In the genomic region with DNA sequence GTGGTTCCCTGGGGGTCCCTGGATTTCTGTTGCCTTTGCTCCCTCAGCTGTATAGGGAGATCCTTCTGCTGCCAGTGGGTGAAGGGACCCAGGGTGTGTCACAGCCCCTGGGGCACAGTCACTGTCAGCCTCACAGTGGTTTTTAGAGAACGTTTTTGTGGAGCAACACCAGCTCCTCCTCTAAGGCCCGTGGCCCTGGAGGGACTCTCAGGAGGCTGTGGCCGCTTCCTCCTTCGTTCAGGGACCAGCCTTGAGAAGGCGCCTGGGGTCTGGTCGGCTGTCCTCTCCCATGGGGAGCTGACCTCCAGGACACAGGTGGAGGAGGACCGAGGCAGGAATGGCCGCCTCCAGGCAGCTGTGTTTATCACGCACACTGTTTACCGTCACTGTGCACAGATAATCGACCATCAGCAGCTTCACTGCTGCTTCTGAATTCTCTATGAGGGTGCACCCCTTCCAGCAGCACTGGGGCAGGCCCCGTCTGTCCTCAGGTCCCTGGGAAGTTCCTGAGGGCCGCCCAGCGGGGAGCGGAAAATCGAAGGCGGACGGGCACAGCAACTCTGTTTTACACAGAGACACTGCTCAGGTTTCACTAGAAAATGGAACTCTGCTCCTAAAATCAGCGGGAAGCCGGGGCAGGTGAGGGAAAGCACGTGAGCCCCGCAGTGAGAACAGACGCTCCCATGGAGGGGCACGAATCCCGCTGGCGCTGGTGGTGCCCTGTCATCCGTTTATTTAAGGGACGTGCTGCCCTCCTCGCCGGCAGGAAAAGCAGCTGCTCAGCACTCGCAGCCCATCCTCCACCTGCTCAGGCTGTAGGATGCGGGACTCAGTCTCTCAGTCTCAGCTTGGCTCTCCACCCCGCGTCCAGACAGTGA, we compare ENCODE assay signal across 18 cellular contexts. TPM values are rescaled to one million over a fixed set of nuclear protein-coding genes. Genes with fewer than 3 reads are reported as not detected.
A peak's percentile ranks its signal among the peaks of the same experiment; 100 is the strongest.
DNase-seq lines count a peak whose midpoint lies in the region; ATAC-seq lines count a peak whose summit lies in the region.
"Had no signal": no experiment of that assay in that cellular context is flagged by ENCODE, and none has a peak within 500 bp of the region (broad histone marks: within the 10 kb centered on the region; RNA-seq: fewer than 3 reads in every experiment).

No MANE protein-coding gene starts in this region.

- H3K4me1 Mint-ChIP-seq in activated CD4-positive, alpha-beta memory T cell treated with anti-CD3 and anti-CD28 coated beads for 36 hours (ENCODE audit: low read depth) = no peaks in the 10 kb centered on the region
- H3K4me1 Mint-ChIP-seq: activated CD4-positive, alpha-beta T cell treated with anti-CD3 and anti-CD28 coated beads, Interleukin-2, amount 10 ng/mL, durations not matched to agents 24 days and 14 days; stimulated activated naive CD8-positive, alpha-beta T cell treated with anti-CD3 and anti-CD28 coated beads, Interleukin-15, amount 100 ng/mL, for 72 hours had no signal

- H3K27ac Mint-ChIP-seq in activated CD4-positive, alpha-beta memory T cell treated with anti-CD3 and anti-CD28 coated beads for 36 hours = no peak overlapping the region
- H3K27ac Mint-ChIP-seq: activated CD4-positive, alpha-beta T cell treated with anti-CD3 and anti-CD28 coated beads, Interleukin-2, amount 10 ng/mL, durations not matched to agents 24 days and 14 days; stimulated activated naive CD8-positive, alpha-beta T cell treated with anti-CD3 and anti-CD28 coated beads, Interleukin-15, amount 100 ng/mL, for 72 hours had no signal

- CTCF ChIA-PET in activated CD4-positive, alpha-beta memory T cell treated with anti-CD3 and anti-CD28 coated beads for 36 hours (lab: Charles Lee) = no interaction called here

- H3K4me3 ChIP-seq in BLaER1 (no peak overlapping the region), HUES6 (ENCODE audit: low read depth, low read length) (no peak overlapping the region)
- H3K4me3 ChIP-seq: heart left ventricle, K562, SJSA1, uterus had no signal

- peaks cover 9% of the 10 kb centered on the region for H3K9me3 Mint-ChIP-seq in activated CD4-positive, alpha-beta memory T cell treated with anti-CD3 and anti-CD28 coated beads for 36 hours

- no peaks in the 10 kb centered on the region for H4K20me1 ChIP-seq in BLaER1

- POLR2A ChIA-PET in activated CD4-positive, alpha-beta memory T cell treated with anti-CD3 and anti-CD28 coated beads for 36 hours (lab: Charles Lee) = no interaction called here

- H3K4me1 ChIP-seq in BLaER1 (peaks cover 41% of the 10 kb centered on the region), HUES6 (ENCODE audit: control insufficient read depth, insufficient read depth, low read length) (peaks cover 20% of the 10 kb centered on the region)
- H3K4me1 ChIP-seq: SJSA1, uterus had no signal

- no peak for ATAC-seq in GM21447 (IDR thresholded peaks at IDR 0.05; ENCODE audit: unreplicated experiment)
- ATAC-seq: HCT116, K562 had no signal

- H3K27me3 Mint-ChIP-seq in activated CD4-positive, alpha-beta memory T cell treated with anti-CD3 and anti-CD28 coated beads for 36 hours = no peaks in the 10 kb centered on the region
- H3K27me3 Mint-ChIP-seq: activated CD4-positive, alpha-beta T cell treated with anti-CD3 and anti-CD28 coated beads, Interleukin-2, amount 10 ng/mL, durations not matched to agents 24 days and 14 days; stimulated activated naive CD8-positive, alpha-beta T cell treated with anti-CD3 and anti-CD28 coated beads, Interleukin-15, amount 100 ng/mL, for 72 hours had no signal

- H3K9me3 ChIP-seq in BLaER1 = no peaks in the 10 kb centered on the region
- no peaks in the 10 kb centered on the region for H3K9me3 ChIP-seq in HUES6 (ENCODE audit: control insufficient read depth, insufficient read depth, low read depth, low read length)
- H3K9me3 ChIP-seq: heart left ventricle, uterus had no signal

- H3K36me3 Mint-ChIP-seq in activated CD4-positive, alpha-beta memory T cell treated with anti-CD3 and anti-CD28 coated beads for 36 hours = no peaks in the 10 kb centered on the region

- peak overlapping the region; percentile 41; the same call in 1 of the 2 replicates for H3K27ac ChIP-seq in BLaER1
- peak overlapping the region; percentile 20; the same call in 1 of the 2 replicates for H3K27ac ChIP-seq in HUES6 (ENCODE audit: low read depth, low read length)
- H3K27ac ChIP-seq: heart left ventricle, SJSA1 had no signal

- peak; percentile 30 for DNase-seq in NCI-H510A (lab: John Stamatoyannopoulos, UW)
- peak; percentile 42 for DNase-seq in left kidney (ENCODE audit: low read depth, low spot score)
- DNase-seq in NCI-H524 treated with DMSO at 0.1 percent for 48 hours (lab: John Stamatoyannopoulos, UW) = no peak
- no peak for DNase-seq in NCI-H1436 treated with DMSO at 0.1 percent for 48 hours (lab: John Stamatoyannopoulos, UW)
- no peak for DNase-seq in activated CD4-positive, alpha-beta memory T cell treated with anti-CD3 and anti-CD28 coated beads for 36 hours
- DNase-seq: activated CD4-positive, alpha-beta T cell treated with anti-CD3 and anti-CD28 coated beads, Interleukin-2, amount 10 ng/mL, durations not matched to agents 24 days and 14 days; activated naive CD4-positive, alpha-beta T cell treated with anti-CD3 and anti-CD28 coated beads, Interleukin-2, amount 50 U/mL, for 16 hours; activated T-cell treated with anti-CD3 and anti-CD28 coated beads for 4 hours; GDM1; stimulated activated naive CD8-positive, alpha-beta T cell treated with anti-CD3 and anti-CD28 coated beads, Interleukin-15, amount 100 ng/mL, for 72 hours; uterus had no signal

- H3K36me3 ChIP-seq in BLaER1 (no peaks in the 10 kb centered on the region), HUES6 (ENCODE audit: control insufficient read depth, insufficient read depth, low read length) (no peaks in the 10 kb centered on the region)
- H3K36me3 ChIP-seq: heart left ventricle, SJSA1, uterus had no signal

- H3K4me3 Mint-ChIP-seq in activated CD4-positive, alpha-beta memory T cell treated with anti-CD3 and anti-CD28 coated beads for 36 hours = no peak overlapping the region
- H3K4me3 Mint-ChIP-seq: activated CD4-positive, alpha-beta T cell treated with anti-CD3 and anti-CD28 coated beads, Interleukin-2, amount 10 ng/mL, durations not matched to agents 24 days and 14 days; stimulated activated naive CD8-positive, alpha-beta T cell treated with anti-CD3 and anti-CD28 coated beads, Interleukin-15, amount 100 ng/mL, for 72 hours had no signal

- intact Hi-C loops in activated CD4-positive, alpha-beta memory T cell treated with anti-CD3 and anti-CD28 coated beads for 36 hours (cut with micrococcal nuclease) = no loop called here

- H3K9ac ChIP-seq in BLaER1 = no peak overlapping the region
- no peak overlapping the region for H3K9ac ChIP-seq in HUES6 (ENCODE audit: low read length)

- peak overlapping the region; percentile 70 for H3K4me2 ChIP-seq in BLaER1

- H3K27me3 ChIP-seq in BLaER1 (no peaks in the 10 kb centered on the region), HUES6 (ENCODE audit: control insufficient read depth, insufficient read depth, low read length) (no peaks in the 10 kb centered on the region)
- H3K27me3 ChIP-seq: heart left ventricle, SJSA1, uterus had no signal

RNA-seq across cellular contexts. Expression of gene FRMD1, which starts 10.4 kb away (rescaled TPM):
- total RNA-seq in activated CD4-positive, alpha-beta memory T cell treated with anti-CD3 and anti-CD28 coated beads for 36 hours = not detected
- total RNA-seq: activated CD4-positive, alpha-beta T cell treated with anti-CD3 and anti-CD28 coated beads, Interleukin-2, amount 10 ng/mL, durations not matched to agents 24 days and 14 days; SJSA1 had no signal

Comparison
In these comparisons a context has a peak if more than half of its experiments do, and no peak if none do; other contexts are left out.
1. DNase-seq: peak in NCI-H510A (single experiment) and left kidney (single experiment); none in NCI-H524 treated with DMSO at 0.1 percent for 48 hours (single experiment), NCI-H1436 treated with DMSO at 0.1 percent for 48 hours (single experiment) and activated CD4-positive, alpha-beta memory T cell treated with anti-CD3 and anti-CD28 coated beads for 36 hours (single experiment).